In genomic region chr17:3724373-3725077, GRCh38 we compare ENCODE assay signal across 1 cellular context.
A peak's percentile ranks its signal among the peaks of the same experiment; 100 is the strongest.
TF ChIP-seq lines count a peak whose summit lies in the region.

No MANE protein-coding gene starts in this region.

TF ChIP-seq in H1, 55 proteins besides CTCF, POLR2A, EP300 and RAD21:
- TF ChIP-seq GABPA (IDR thresholded peaks at IDR 0.05; ENCODE audit: borderline replicate concordance, insufficient read depth, low read length) (no peak), TBP (IDR thresholded peaks at IDR 0.05; ENCODE audit: low read depth, low read length) (0 out of 2 replicates have a peak, but pooled peaks have one; percentile 31)
